ENCODE assay signal across 9 cellular contexts in the genomic region with DNA sequence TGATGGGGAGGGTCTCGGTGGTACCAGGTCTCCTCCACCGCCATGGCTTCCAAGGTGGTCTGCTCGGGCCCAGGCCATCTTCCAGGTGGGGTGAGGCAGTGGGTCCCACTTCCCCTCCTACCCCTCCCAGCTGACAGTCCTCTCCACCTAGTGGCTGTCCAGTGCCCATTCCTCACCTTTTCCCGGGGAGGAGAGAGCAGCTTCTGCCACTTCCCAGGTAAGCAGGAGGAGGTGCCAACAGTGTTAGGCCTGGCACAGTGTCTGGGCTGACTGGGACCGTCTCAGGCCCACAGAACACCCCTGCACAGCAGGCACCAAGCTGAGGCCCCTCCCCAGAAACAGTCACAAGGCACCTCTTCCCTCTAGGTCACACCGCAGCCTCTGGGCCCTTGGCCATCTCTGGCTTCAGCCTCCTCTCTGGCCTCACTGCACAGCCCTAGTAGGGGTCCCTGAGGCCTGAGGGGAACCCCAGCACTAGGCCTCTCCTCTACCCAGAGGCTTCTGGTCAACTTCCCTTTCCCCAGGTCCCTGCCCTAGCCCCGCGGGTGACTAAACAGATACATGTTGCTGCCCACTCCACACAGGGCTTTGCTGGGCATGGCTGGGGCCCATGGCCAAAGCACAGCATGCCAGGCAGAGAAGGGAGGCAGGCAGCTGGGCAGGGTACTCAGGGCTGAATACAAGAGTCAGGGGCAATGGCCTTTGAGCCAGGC. TPM values are rescaled to one million over a fixed set of nuclear protein-coding genes. Genes with fewer than 3 reads are reported as not detected.
DNase-seq lines count a peak whose midpoint lies in the region; ATAC-seq, FAIRE-seq and TF ChIP-seq lines count a peak whose summit lies in the region.
"Had no signal": no experiment of that assay in that cellular context is flagged by ENCODE, and none has a peak within 500 bp of the region (broad histone marks: within the 10 kb centered on the region; RNA-seq: fewer than 3 reads in every experiment).

No MANE protein-coding gene starts in this region.

- H3K4me2 ChIP-seq in keratinocyte (ENCODE audit: control insufficient read depth, extremely low read depth, insufficient read depth, low read depth, low read length) = no peak overlapping the region

- peak; percentile 44 for DNase-seq in DMS53 (lab: John Stamatoyannopoulos, UW)
- DNase-seq in DMS53 treated with DMSO at 0.1 percent for 48 hours (lab: John Stamatoyannopoulos, UW; ENCODE audit: unreplicated experiment) = no peak
- DNase-seq in activated CD8-positive, alpha-beta T cell treated with anti-CD3 and anti-CD28 coated beads, Interleukin-2, amount 10 ng/mL, durations not matched to agents 7 days and 5 days = no peak
- no peak for DNase-seq in keratinocyte (ENCODE audit: low read depth, low spot score)
- DNase-seq in substantia nigra (lab: John Stamatoyannopoulos, UW) = peak in 14 of 49 donors; percentile 20 to 62 (median 34)
- DNase-seq in NCI-H2107 (lab: John Stamatoyannopoulos, UW) = no peak
- no peak for DNase-seq in foreskin melanocyte

- H4K20me1 ChIP-seq in keratinocyte (ENCODE audit: control insufficient read depth, extremely low read depth, insufficient read depth, low read length) = no peaks in the 10 kb centered on the region

- no peaks in the 10 kb centered on the region for H3K27me3 ChIP-seq in keratinocyte (ENCODE audit: control insufficient read depth, extremely low read depth, insufficient read depth, low read length)

- peaks cover 18% of the 10 kb centered on the region for H3K4me1 ChIP-seq in keratinocyte (ENCODE audit: control insufficient read depth, extremely low read depth, insufficient read depth, low read length)

- H3K27me3 Mint-ChIP-seq in activated CD8-positive, alpha-beta T cell treated with anti-CD3 and anti-CD28 coated beads, Interleukin-2, amount 10 ng/mL, durations not matched to agents 7 days and 5 days (ENCODE audit: low read depth) = no peaks in the 10 kb centered on the region

- H3K4me1 Mint-ChIP-seq in activated CD8-positive, alpha-beta T cell treated with anti-CD3 and anti-CD28 coated beads, Interleukin-2, amount 10 ng/mL, durations not matched to agents 7 days and 5 days (ENCODE audit: low read depth) = peaks cover 74% of the 10 kb centered on the region

- peaks cover 34 to 40% of the 10 kb centered on the region in 2 experiments for H3K36me3 ChIP-seq in keratinocyte (ENCODE audit: control insufficient read depth in 2 of 2, extremely low read depth in 1 of 2, insufficient read depth in 2 of 2, low read length in 2 of 2)

- H3K79me2 ChIP-seq in keratinocyte (ENCODE audit: control insufficient read depth, insufficient read depth, low read length) = peaks cover 22% of the 10 kb centered on the region

- H3K9me3 Mint-ChIP-seq in activated CD8-positive, alpha-beta T cell treated with anti-CD3 and anti-CD28 coated beads, Interleukin-2, amount 10 ng/mL, durations not matched to agents 7 days and 5 days (ENCODE audit: insufficient read depth) = no peaks in the 10 kb centered on the region

- H3K4me3 Mint-ChIP-seq in activated CD8-positive, alpha-beta T cell treated with anti-CD3 and anti-CD28 coated beads, Interleukin-2, amount 10 ng/mL, durations not matched to agents 7 days and 5 days = peak overlapping the region; percentile 75

- TF ChIP-seq CTCF in keratinocyte (optimal IDR thresholded peaks at IDR 0.05 in 1 of 3, IDR thresholded peaks at IDR 0.05 in 1 of 3, conservative IDR thresholded peaks at IDR 0.05 in 1 of 3; ENCODE audit: extremely low read depth in 1 of 3, insufficient read depth in 2 of 3, low read length in 3 of 3) = peak; percentile 12 to 22 (median 19)

- peak overlapping the region; percentile 97 for H3K27ac Mint-ChIP-seq in activated CD8-positive, alpha-beta T cell treated with anti-CD3 and anti-CD28 coated beads, Interleukin-2, amount 10 ng/mL, durations not matched to agents 7 days and 5 days

- H3K9ac ChIP-seq in keratinocyte (ENCODE audit: control insufficient read depth, extremely low read depth, insufficient read depth, low read length) = no peak overlapping the region

- H3K4me3 ChIP-seq in keratinocyte (ENCODE audit: control insufficient read depth in 2 of 3, extremely low read depth in 1 of 3, insufficient read depth in 2 of 3, low read depth in 1 of 3, low read length in 3 of 3) = no peak overlapping the region

- no peak for FAIRE-seq in keratinocyte (lab: Jason Lieb, UNC)
- FAIRE-seq: A204.1 had no signal

- CTCF ChIA-PET in activated CD8-positive, alpha-beta T cell treated with anti-CD3 and anti-CD28 coated beads, Interleukin-2, amount 10 ng/mL, durations not matched to agents 7 days and 5 days (lab: Charles Lee) = interaction anchor here (2.7 to 5.5 kb wide), 4 partner anchors 7 to 25 kb away, joined by 9 to 60 read pairs (median 26); partner anchors contain the start of gene GRK2

- H3K27ac ChIP-seq in keratinocyte (ENCODE audit: control insufficient read depth, insufficient read depth, low read length) = no peak overlapping the region
- peak overlapping the region; percentile 96 for H3K27ac ChIP-seq in substantia nigra (ENCODE audit: low read depth, low read length, poor library complexity, severe bottlenecking)

- H3K36me3 Mint-ChIP-seq in activated CD8-positive, alpha-beta T cell treated with anti-CD3 and anti-CD28 coated beads, Interleukin-2, amount 10 ng/mL, durations not matched to agents 7 days and 5 days (ENCODE audit: low read depth) = peaks cover 75% of the 10 kb centered on the region

- POLR2A ChIA-PET in activated CD8-positive, alpha-beta T cell treated with anti-CD3 and anti-CD28 coated beads, Interleukin-2, amount 10 ng/mL, durations not matched to agents 7 days and 5 days (lab: Charles Lee) = interaction anchor here (1.0 to 7.5 kb wide), 7 partner anchors 9 to 296 kb away, joined by 3 to 201 read pairs (median 11); partner anchors contain the start of genes GRK2, GSTP1, POLD4 and PTPRCAP

- no peaks in the 10 kb centered on the region for H3K9me3 ChIP-seq in keratinocyte (ENCODE audit: control insufficient read depth, low read depth, low read length)

- dilution Hi-C loops in keratinocyte (cut with MboI; ENCODE audit: extremely low pct_ligation_motif_present, low sequenced_read_pairs) = no loop called here

- H2AFZ ChIP-seq in keratinocyte (ENCODE audit: control insufficient read depth, low read length) = no peak overlapping the region

- no peaks in the 10 kb centered on the region for H3K9me1 ChIP-seq in keratinocyte (ENCODE audit: control insufficient read depth, extremely low read depth, insufficient read depth, low read length)

- no peak for ATAC-seq in activated CD8-positive, alpha-beta T cell treated with anti-CD3 and anti-CD28 coated beads, Interleukin-2, amount 10 ng/mL, durations not matched to agents 7 days and 5 days
- ATAC-seq in HG03342 (IDR thresholded peaks at IDR 0.05; ENCODE audit: unreplicated experiment) = no peak

RNA-seq across cellular contexts. Expression of gene ANKRD13D, which starts 2.3 kb away (rescaled TPM):
- 100 to 1,000 TPM; 179 to 189 TPM for total RNA-seq in activated CD8-positive, alpha-beta T cell treated with anti-CD3 and anti-CD28 coated beads, Interleukin-2, amount 10 ng/mL, durations not matched to agents 7 days and 5 days
- 18.1 to 40.1 TPM (median 25.0 TPM) in 3 replicates for polyA plus RNA-seq in keratinocyte
- polyA plus RNA-seq in keratinocyte (2011; ENCODE audit: low read depth) = 26.3 TPM
- 11.4 and 22.0 TPM in 2 replicates for polyA plus RNA-seq in keratinocyte (2011; cell fraction: cytosol; rRNA removed)
- polyA plus RNA-seq in keratinocyte (2011; cell fraction: nucleus; rRNA removed) = 58.2 and 67.9 TPM in 2 replicates
- 16.9 and 35.5 TPM in 2 replicates for polyA plus RNA-seq in keratinocyte (2012; ENCODE audit: low replicate concordance)
- 18.7 to 32.6 TPM (median 20.1 TPM) in 3 replicates for polyA minus RNA-seq in keratinocyte
- 17.8 TPM for polyA minus RNA-seq in keratinocyte (2011; cell fraction: cytosol; rRNA and poly(A)+ RNA removed)
- 29.3 and 30.3 TPM in 2 replicates for polyA minus RNA-seq in keratinocyte (2011; cell fraction: nucleus; rRNA and poly(A)+ RNA removed)

RNA-seq across cellular contexts. Expression of gene SSH3, which starts 16.6 kb away (rescaled TPM):
- total RNA-seq in activated CD8-positive, alpha-beta T cell treated with anti-CD3 and anti-CD28 coated beads, Interleukin-2, amount 10 ng/mL, durations not matched to agents 7 days and 5 days = 10 to 100 TPM; 12.0 to 13.0 TPM
- polyA plus RNA-seq in keratinocyte = 20.5 to 39.2 TPM (median 24.8 TPM) in 3 replicates
- polyA plus RNA-seq in keratinocyte (2011; ENCODE audit: low read depth) = 11.2 TPM
- 12.1 and 25.9 TPM in 2 replicates for polyA plus RNA-seq in keratinocyte (2011; cell fraction: cytosol; rRNA removed)
- polyA plus RNA-seq in keratinocyte (2011; cell fraction: nucleus; rRNA removed) = 55.6 and 73.3 TPM in 2 replicates
- polyA plus RNA-seq in keratinocyte (2012; ENCODE audit: low replicate concordance) = 42.9 and 52.4 TPM in 2 replicates
- 22.4 to 37.8 TPM (median 30.0 TPM) in 3 replicates for polyA minus RNA-seq in keratinocyte
- 49.9 TPM for polyA minus RNA-seq in keratinocyte (2011; cell fraction: cytosol; rRNA and poly(A)+ RNA removed)
- 29.0 and 32.8 TPM in 2 replicates for polyA minus RNA-seq in keratinocyte (2011; cell fraction: nucleus; rRNA and poly(A)+ RNA removed)

RNA-seq across cellular contexts. Expression of gene GRK2, which starts 20.5 kb away (rescaled TPM):
- total RNA-seq in activated CD8-positive, alpha-beta T cell treated with anti-CD3 and anti-CD28 coated beads, Interleukin-2, amount 10 ng/mL, durations not matched to agents 7 days and 5 days = 100 to 1,000 TPM; 338 to 348 TPM
- polyA plus RNA-seq in keratinocyte = 21.1 to 29.2 TPM (median 23.3 TPM) in 3 replicates
- polyA plus RNA-seq in keratinocyte (2011; ENCODE audit: low read depth) = 72.4 TPM
- 15.4 and 26.0 TPM in 2 replicates for polyA plus RNA-seq in keratinocyte (2011; cell fraction: cytosol; rRNA removed)
- polyA plus RNA-seq in keratinocyte (2011; cell fraction: nucleus; rRNA removed) = 38.5 and 51.4 TPM in 2 replicates
- polyA plus RNA-seq in keratinocyte (2012; ENCODE audit: low replicate concordance) = 26.4 and 42.3 TPM in 2 replicates
- polyA minus RNA-seq in keratinocyte = 28.1 to 136 TPM (median 33.8 TPM) in 3 replicates
- 62.0 TPM for polyA minus RNA-seq in keratinocyte (2011; cell fraction: cytosol; rRNA and poly(A)+ RNA removed)
- polyA minus RNA-seq in keratinocyte (2011; cell fraction: nucleus; rRNA and poly(A)+ RNA removed) = 26.1 and 27.0 TPM in 2 replicates
